Comparison of ENCODE assay signal across 12 cellular contexts in genomic region chr1:23478896-23479790, GRCh38. TPM values are rescaled to one million over a fixed set of nuclear protein-coding genes. Genes with fewer than 3 reads are reported as not detected.
DNase-seq lines count a peak whose midpoint lies in the region; ATAC-seq and TF ChIP-seq lines count a peak whose summit lies in the region.
"Had no signal": no experiment of that assay in that cellular context is flagged by ENCODE, and none has a peak within 500 bp of the region (broad histone marks: within the 10 kb centered on the region; RNA-seq: fewer than 3 reads in every experiment).

No MANE protein-coding gene starts in this region.

- no peaks in the 10 kb centered on the region for H3F3A ChIP-seq in PC-3 (ENCODE audit: low read length, unreplicated experiment)

- no peaks in the 10 kb centered on the region for H3K27me3 ChIP-seq in AG04450 (ENCODE audit: control insufficient read depth, insufficient read depth, low read length)
- no peaks in the 10 kb centered on the region for H3K27me3 ChIP-seq in PC-3 (ENCODE audit: low read length)

- no peaks in the 10 kb centered on the region for H4K20me1 ChIP-seq in PC-3 (ENCODE audit: low read length)

- H3K36me3 ChIP-seq in PC-3 (ENCODE audit: low read depth, low read length), result no peaks in the 10 kb centered on the region
- H3K36me3 ChIP-seq: BLaER1 treated with 17β-estradiol and CSF1 and Interleukin-3, amounts not matched to agents 10 nM and 100 nM had no signal

- peaks cover 2% of the 10 kb centered on the region for H3K27me3 Mint-ChIP-seq in neural crest cell (ENCODE audit: low read depth)

- no peak overlapping the region for H3K9ac ChIP-seq in PC-3 (ENCODE audit: low read length)
- H3K9ac ChIP-seq: BLaER1 treated with 17β-estradiol and CSF1 and Interleukin-3, amounts not matched to agents 10 nM and 100 nM had no signal

- peak overlapping the region; percentile 59 for H3K4me3 Mint-ChIP-seq in neural crest cell

- no peaks in the 10 kb centered on the region for H3K9me2 ChIP-seq in PC-3 (replicated peaks; ENCODE audit: low read length)

- H3K4me3 ChIP-seq in AG04450 (ENCODE audit: low read depth, low read length) (no peak overlapping the region), PC-3 (ENCODE audit: low read length) (no peak overlapping the region), fibroblast of the aortic adventitia (ENCODE audit: low read depth, low read length) (no peak overlapping the region)
- H3K4me3 ChIP-seq: BLaER1 treated with 17β-estradiol and CSF1 and Interleukin-3, amounts not matched to agents 10 nM and 100 nM had no signal

- peaks cover 45% of the 10 kb centered on the region for H3K4me1 ChIP-seq in PC-3 (ENCODE audit: insufficient read depth, low read length)

- peak overlapping the region; percentile 47 for H3K27ac ChIP-seq in AG04450 (ENCODE audit: low read depth, low read length)
- no peak overlapping the region for H3K27ac ChIP-seq in PC-3 (ENCODE audit: low read length)
- H3K27ac ChIP-seq: BLaER1 treated with 17β-estradiol and CSF1 and Interleukin-3, amounts not matched to agents 10 nM and 100 nM; HL-60 had no signal

- POLR2A ChIA-PET in AG04450 (lab: Yijun Ruan, JAX) (no interaction called here), PC-3 (lab: Charles Lee; ENCODE audit: unreplicated experiment) (no interaction called here)

- peaks cover 39% of the 10 kb centered on the region for H3K4me1 Mint-ChIP-seq in neural crest cell

- DNase-seq in AG04450 (ENCODE audit: low read depth, low spot score) (no peak), PC-3 (peak; percentile 50), fibroblast of the aortic adventitia (ENCODE audit: low read depth) (peak; percentile 84), neural crest cell (ENCODE audit: low read depth, low spot score) (no peak)
- no peak for DNase-seq in stimulated activated CD4-positive, alpha-beta T cell treated with anti-CD3 and anti-CD28 coated beads, Interleukin-4, amount 100 ng/mL, for 24 hours
- DNase-seq: activated effector memory CD4-positive, alpha-beta T cell treated with Interleukin-2 at 50 U/mL for 16 hours; SHP77 treated with DMSO at 0.1 percent for 48 hours had no signal

- intact Hi-C loops in PC-3 (cut with micrococcal nuclease), result no loop called here

- TF ChIP-seq CTCF in AG04450 (IDR thresholded peaks at IDR 0.05; ENCODE audit: low read depth, low read length), result no peak
- no peak for TF ChIP-seq CTCF in PC-3 (conservative IDR thresholded peaks at IDR 0.05; ENCODE audit: low read depth, low read length)
- TF ChIP-seq CTCF in fibroblast of the aortic adventitia (IDR thresholded peaks at IDR 0.05; ENCODE audit: insufficient read depth, low read length), result no peak
- TF ChIP-seq CTCF in neural crest cell (conservative IDR thresholded peaks at IDR 0.05), result no peak

- H3K79me2 ChIP-seq in PC-3 (ENCODE audit: low read length), result no peaks in the 10 kb centered on the region

- ATAC-seq in PC-3 (peak; percentile 44), GM18873 (IDR thresholded peaks at IDR 0.05; ENCODE audit: low FRiP score, unreplicated experiment) (no peak), GM19397 (IDR thresholded peaks at IDR 0.05; ENCODE audit: unreplicated experiment) (no peak), HG03135 (IDR thresholded peaks at IDR 0.05; ENCODE audit: unreplicated experiment) (no peak)

- H3K9me3 Mint-ChIP-seq in neural crest cell, result no peaks in the 10 kb centered on the region

- H3K36me3 Mint-ChIP-seq in neural crest cell (ENCODE audit: low read depth), result no peaks in the 10 kb centered on the region

- no peaks in the 10 kb centered on the region for H3K9me3 ChIP-seq in AG04450 (ENCODE audit: control insufficient read depth, insufficient read depth, low read length)
- H3K9me3 ChIP-seq in PC-3 (ENCODE audit: low read length), result no peaks in the 10 kb centered on the region
- H3K9me3 ChIP-seq: BLaER1 treated with 17β-estradiol and CSF1 and Interleukin-3, amounts not matched to agents 10 nM and 100 nM had no signal

- no peak overlapping the region for H2AFZ ChIP-seq in PC-3 (ENCODE audit: low read length)

- CTCF ChIA-PET in AG04450 (lab: Charles Lee) (no interaction called here), PC-3 (lab: Charles Lee) (no interaction called here)

- no peak overlapping the region for H3K27ac Mint-ChIP-seq in neural crest cell (ENCODE audit: unreplicated experiment)

- no TSS peak for BruUV-seq in PC-3 (replicated peaks; lab: Mats Ljungman, UMichigan)

- peak overlapping the region; percentile 30 for H3K4me2 ChIP-seq in PC-3 (ENCODE audit: low read length)
- H3K4me2 ChIP-seq: BLaER1 treated with 17β-estradiol and CSF1 and Interleukin-3, amounts not matched to agents 10 nM and 100 nM had no signal

RNA-seq across cellular contexts. Expression of gene ASAP3, which starts 4.8 kb away (rescaled TPM):
- polyA plus RNA-seq in AG04450 (2011; rRNA removed), result 25.5 and 29.9 TPM in 2 replicates
- 37.7 and 44.5 TPM in 2 replicates for polyA minus RNA-seq in AG04450 (2011; rRNA and poly(A)+ RNA removed)
- total RNA-seq in PC-3 (2014; rRNA removed) (12.8 and 17.0 TPM in 2 replicates), fibroblast of the aortic adventitia (ENCODE audit: low replicate concordance) (46.9 and 65.3 TPM in 2 replicates), neural crest cell (45.5 and 45.8 TPM in 2 replicates)

RNA-seq across cellular contexts. Expression of gene E2F2, which starts 51.9 kb away (rescaled TPM):
- polyA plus RNA-seq in AG04450 (2011; rRNA removed), result 0.05 and 0.06 TPM in 2 replicates
- 0.26 and 0.46 TPM in 2 replicates for polyA minus RNA-seq in AG04450 (2011; rRNA and poly(A)+ RNA removed)
- 7.0 and 8.3 TPM in 2 replicates for total RNA-seq in PC-3 (2014; rRNA removed)
- total RNA-seq in fibroblast of the aortic adventitia (ENCODE audit: low replicate concordance), result 5.6 TPM in 1 of 2 replicates, not detected in the other
- total RNA-seq in neural crest cell, result 23.5 and 23.7 TPM in 2 replicates

RNA-seq across cellular contexts. Expression of gene TCEA3, which starts 54.6 kb away (rescaled TPM):
- polyA plus RNA-seq in AG04450 (2011; rRNA removed), result 14.7 and 15.6 TPM in 2 replicates
- polyA minus RNA-seq in AG04450 (2011; rRNA and poly(A)+ RNA removed), result 10.9 and 11.2 TPM in 2 replicates
- 18.7 and 23.6 TPM in 2 replicates for total RNA-seq in PC-3 (2014; rRNA removed)
- total RNA-seq in fibroblast of the aortic adventitia (ENCODE audit: low replicate concordance), result 22.8 and 44.9 TPM in 2 replicates
- total RNA-seq in neural crest cell, result 1.2 and 1.5 TPM in 2 replicates

Comparison
In these comparisons a context has a peak if more than half of its experiments do, and no peak if none do; other contexts are left out.
1. DNase-seq: peak in PC-3 (single experiment) and fibroblast of the aortic adventitia (single experiment); none in AG04450 (single experiment), neural crest cell (single experiment) and stimulated activated CD4-positive, alpha-beta T cell treated with anti-CD3 and anti-CD28 coated beads, Interleukin-4, amount 100 ng/mL, for 24 hours (single experiment).